In genomic region chr5:169301386-169301930, GRCh38 we compare ENCODE assay signal across 1 cellular context.
TF ChIP-seq lines count a peak whose summit lies in the region.

No MANE protein-coding gene starts in this region.

TF ChIP-seq in HepG2, 621 proteins besides CTCF, POLR2A, EP300 and RAD21:
- TF ChIP-seq ATRX (CRISPR knock-in tag; IDR thresholded peaks at IDR 0.05; ENCODE audit: borderline replicate concordance) (no peak), MAFG (CRISPR knock-in tag; IDR thresholded peaks at IDR 0.05) (no peak), ZNF274 (CRISPR knock-in tag; IDR thresholded peaks at IDR 0.05) (no peak), ARHGAP35 (CRISPR knock-in tag; IDR thresholded peaks at IDR 0.05; ENCODE audit: borderline replicate concordance) (no peak), RNF2 (conservative IDR thresholded peaks at IDR 0.05; ENCODE audit: low read depth) (no peak)
